ENCODE assay signal across 29 cellular contexts in genomic region chr5:39479537-39479936, GRCh38. TPM values are rescaled to one million over a fixed set of nuclear protein-coding genes. Genes with fewer than 3 reads are reported as not detected.
"Had no signal": no experiment of that assay in that cellular context is flagged by ENCODE, and none has a peak within 500 bp of the region (broad histone marks: within the 10 kb centered on the region; RNA-seq: fewer than 3 reads in every experiment).

No MANE protein-coding gene starts in this region.

- H3K4me3 Mint-ChIP-seq: activated CD4-positive, alpha-beta T cell treated with anti-CD3 and anti-CD28 coated beads, Interleukin-2, amount 10 ng/mL, durations not matched to agents 24 days and 14 days; activated CD8-positive, alpha-beta T cell treated with anti-CD3 and anti-CD28 coated beads for 36 hours; activated naive CD8-positive, alpha-beta T cell treated with anti-CD3 and anti-CD28 coated beads, Interleukin-2, amount 10 ng/mL, durations not matched to agents 7 days and 5 days; activated T-cell treated with anti-CD3 and anti-CD28 coated beads, Interleukin-2, amount 50 U/mL, for 72 hours; activated T-helper 17 cell treated with anti-CD3 and anti-CD28 coated beads, Interleukin-2, amount 50 U/mL, for 72 hours; central memory CD8-positive, alpha-beta T cell had no signal

- DNase-seq: activated CD4-positive, alpha-beta T cell treated with anti-CD3 and anti-CD28 coated beads, Interleukin-2, amount 10 ng/mL, durations not matched to agents 24 days and 14 days; activated CD4-positive, alpha-beta T cell treated with anti-CD3 and anti-CD28 coated beads, Interleukin-2, amount 50 U/mL, for 4 hours; activated CD8-positive, alpha-beta T cell treated with anti-CD3 and anti-CD28 coated beads for 36 hours; activated effector memory CD4-positive, alpha-beta T cell treated with anti-CD3 and anti-CD28 coated beads, Interleukin-2, amount 50 U/mL, for 16 hours; activated naive CD4-positive, alpha-beta T cell; activated naive CD4-positive, alpha-beta T cell treated with anti-CD3 and anti-CD28 coated beads, Interleukin-2, amount 50 U/mL, for 16 hours; activated naive CD8-positive, alpha-beta T cell treated with anti-CD3 and anti-CD28 coated beads, Interleukin-2, amount 10 ng/mL, durations not matched to agents 7 days and 5 days; activated T-cell treated with anti-CD3 and anti-CD28 coated beads, Interleukin-2, amount 50 U/mL, for 1 hour; activated T-cell treated with anti-CD3 and anti-CD28 coated beads, Interleukin-2, amount 50 U/mL, for 72 hours; amygdala; Karpas-422; KBM-7; NCI-H1105 treated with DMSO at 0.1 percent for 48 hours; NCI-H1436; NCI-H1694; NCI-H1930; NCI-H2081 treated with DMSO at 0.1 percent for 48 hours; NCI-H345; NCI-H524 treated with DMSO at 0.1 percent for 48 hours; SIG-M5 had no signal

- H3K9me3 ChIP-seq: ascending aorta had no signal

- H3K9me3 Mint-ChIP-seq: activated CD4-positive, alpha-beta T cell treated with anti-CD3 and anti-CD28 coated beads, Interleukin-2, amount 10 ng/mL, durations not matched to agents 24 days and 14 days; activated CD8-positive, alpha-beta T cell treated with anti-CD3 and anti-CD28 coated beads for 36 hours; activated naive CD8-positive, alpha-beta T cell treated with anti-CD3 and anti-CD28 coated beads, Interleukin-2, amount 10 ng/mL, durations not matched to agents 7 days and 5 days; activated T-cell treated with anti-CD3 and anti-CD28 coated beads, Interleukin-2, amount 50 U/mL, for 72 hours; activated T-helper 17 cell treated with anti-CD3 and anti-CD28 coated beads, Interleukin-2, amount 50 U/mL, for 72 hours; central memory CD8-positive, alpha-beta T cell had no signal

- H3K4me3 ChIP-seq: ascending aorta, cardiac muscle cell had no signal

- H3K4me1 Mint-ChIP-seq: activated CD4-positive, alpha-beta T cell treated with anti-CD3 and anti-CD28 coated beads, Interleukin-2, amount 10 ng/mL, durations not matched to agents 24 days and 14 days; activated naive CD8-positive, alpha-beta T cell treated with anti-CD3 and anti-CD28 coated beads, Interleukin-2, amount 10 ng/mL, durations not matched to agents 7 days and 5 days; activated T-helper 17 cell treated with anti-CD3 and anti-CD28 coated beads, Interleukin-2, amount 50 U/mL, for 72 hours; central memory CD8-positive, alpha-beta T cell had no signal

- ATAC-seq: activated CD8-positive, alpha-beta T cell treated with anti-CD3 and anti-CD28 coated beads for 36 hours; activated T-cell treated with anti-CD3 and anti-CD28 coated beads, Interleukin-2, amount 50 U/mL, for 72 hours; activated T-helper 17 cell treated with anti-CD3 and anti-CD28 coated beads, Interleukin-2, amount 50 U/mL, for 72 hours; Right ventricle myocardium inferior had no signal

- H3K27me3 ChIP-seq: ascending aorta, cardiac muscle cell had no signal

- H3K27ac ChIP-seq: ascending aorta, cardiac muscle cell, RWPE1 had no signal

- H3K27ac Mint-ChIP-seq: activated CD4-positive, alpha-beta T cell treated with anti-CD3 and anti-CD28 coated beads, Interleukin-2, amount 10 ng/mL, durations not matched to agents 24 days and 14 days; activated CD8-positive, alpha-beta T cell treated with anti-CD3 and anti-CD28 coated beads for 36 hours; activated naive CD8-positive, alpha-beta T cell treated with anti-CD3 and anti-CD28 coated beads, Interleukin-2, amount 10 ng/mL, durations not matched to agents 7 days and 5 days; activated T-cell treated with anti-CD3 and anti-CD28 coated beads, Interleukin-2, amount 50 U/mL, for 72 hours; activated T-helper 17 cell treated with anti-CD3 and anti-CD28 coated beads, Interleukin-2, amount 50 U/mL, for 72 hours had no signal

- H3K36me3 Mint-ChIP-seq: activated naive CD8-positive, alpha-beta T cell treated with anti-CD3 and anti-CD28 coated beads, Interleukin-2, amount 10 ng/mL, durations not matched to agents 7 days and 5 days had no signal

- H3K36me3 ChIP-seq: ascending aorta, cardiac muscle cell had no signal

RNA-seq across cellular contexts. Expression of gene DAB2, which starts 54.8 kb away (rescaled TPM):
- total RNA-seq: activated CD4-positive, alpha-beta T cell treated with anti-CD3 and anti-CD28 coated beads, Interleukin-2, amount 10 ng/mL, durations not matched to agents 24 days and 14 days; activated CD8-positive, alpha-beta memory T cell treated with anti-CD3 and anti-CD28 coated beads for 36 hours; activated T-cell treated with anti-CD3 and anti-CD28 coated beads, Interleukin-2, amount 50 U/mL, for 72 hours; T-helper 1 cell treated with Interleukin-12 subunit alpha and Interleukin-12 subunit beta and Interleukin-4 antibody, amounts not matched to agents 30 ng/mL and 1 ng/mL, for 36 hours; T-helper 2 cell treated with Interferon-gamma antibody and Interleukin-4, amounts not matched to agents 100 ng/mL and 5 ng/mL, for 36 hours had no signal
